Comparison of ENCODE assay signal across 21 cellular contexts in genomic region chr7:53900856-53901528, GRCh38.
"Had no signal": no experiment of that assay in that cellular context is flagged by ENCODE, and none has a peak within 500 bp of the region (broad histone marks: within the 10 kb centered on the region; RNA-seq: fewer than 3 reads in every experiment).

No MANE protein-coding gene starts in this region.

- H3K4me3 ChIP-seq: coronary artery, upper lobe of left lung had no signal

- H3K27me3 ChIP-seq: upper lobe of left lung had no signal

- H3K4me1 ChIP-seq: upper lobe of left lung had no signal

- H3K36me3 ChIP-seq: upper lobe of left lung had no signal

- H3K27ac ChIP-seq: coronary artery, epithelial cell of prostate, upper lobe of left lung had no signal

- H3K4me3 Mint-ChIP-seq: activated naive CD4-positive, alpha-beta T cell treated with anti-CD3 and anti-CD28 coated beads for 36 hours; activated naive CD8-positive, alpha-beta T cell treated with anti-CD3 and anti-CD28 coated beads, Interleukin-2, amount 10 ng/mL, durations not matched to agents 7 days and 5 days; mesothelial cell of epicardium; natural killer cell; T-cell; T-helper 2 cell treated with Interferon-gamma antibody and Interleukin-4, amounts not matched to agents 5 μg/mL and 100 μg/mL, for 36 hours had no signal

- DNase-seq: activated CD4-positive, alpha-beta T cell treated with anti-CD3 and anti-CD28 coated beads for 4 hours; activated CD4-positive, alpha-beta T cell treated with anti-CD3 and anti-CD28 coated beads, Interleukin-2, amount 50 U/mL, for 48 hours; activated CD4-positive, CD25-positive, alpha-beta regulatory T cell; activated CD8-positive, alpha-beta memory T cell treated with anti-CD3 and anti-CD28 coated beads, Interleukin-2, amount 50 U/mL, for 48 hours; activated effector memory CD4-positive, alpha-beta T cell treated with Interleukin-2 at 50 U/mL for 16 hours; activated naive CD4-positive, alpha-beta T cell treated with anti-CD3 and anti-CD28 coated beads for 36 hours; activated naive CD8-positive, alpha-beta T cell treated with anti-CD3 and anti-CD28 coated beads, Interleukin-2, amount 10 ng/mL, durations not matched to agents 7 days and 5 days; activated T-cell treated with anti-CD3 and anti-CD28 coated beads, Interleukin-2, amount 50 U/mL, for 48 hours; amygdala; cerebellar nuclear complex; left ventricle myocardium superior; mammary epithelial cell; natural killer cell; stimulated activated CD4-positive, alpha-beta T cell treated with anti-CD3 and anti-CD28 coated beads, Interleukin-4, amount 100 ng/mL, for 24 hours; stimulated activated naive CD4-positive, alpha-beta T cell treated with Interleukin-2 at 50 U/mL for 16 hours; T-cell; upper lobe of left lung had no signal

- ATAC-seq: left ventricle myocardium superior, natural killer cell, T-cell had no signal

- H3K4me1 Mint-ChIP-seq: activated naive CD8-positive, alpha-beta T cell treated with anti-CD3 and anti-CD28 coated beads, Interleukin-2, amount 10 ng/mL, durations not matched to agents 7 days and 5 days; mesothelial cell of epicardium; natural killer cell; T-cell had no signal

- H3K27me3 Mint-ChIP-seq: activated naive CD8-positive, alpha-beta T cell treated with anti-CD3 and anti-CD28 coated beads, Interleukin-2, amount 10 ng/mL, durations not matched to agents 7 days and 5 days; T-cell had no signal

- H3K36me3 Mint-ChIP-seq: activated naive CD8-positive, alpha-beta T cell treated with anti-CD3 and anti-CD28 coated beads, Interleukin-2, amount 10 ng/mL, durations not matched to agents 7 days and 5 days; mesothelial cell of epicardium; T-cell had no signal

- H3K9me3 Mint-ChIP-seq: mesothelial cell of epicardium had no signal

- H3K27ac Mint-ChIP-seq: activated naive CD4-positive, alpha-beta T cell treated with anti-CD3 and anti-CD28 coated beads for 36 hours; activated naive CD8-positive, alpha-beta T cell treated with anti-CD3 and anti-CD28 coated beads, Interleukin-2, amount 10 ng/mL, durations not matched to agents 7 days and 5 days; mesothelial cell of epicardium; natural killer cell; T-cell; T-helper 2 cell treated with Interferon-gamma antibody and Interleukin-4, amounts not matched to agents 5 μg/mL and 100 μg/mL, for 36 hours had no signal
